ENCODE assay signal across 12 cellular contexts in the genomic region with DNA sequence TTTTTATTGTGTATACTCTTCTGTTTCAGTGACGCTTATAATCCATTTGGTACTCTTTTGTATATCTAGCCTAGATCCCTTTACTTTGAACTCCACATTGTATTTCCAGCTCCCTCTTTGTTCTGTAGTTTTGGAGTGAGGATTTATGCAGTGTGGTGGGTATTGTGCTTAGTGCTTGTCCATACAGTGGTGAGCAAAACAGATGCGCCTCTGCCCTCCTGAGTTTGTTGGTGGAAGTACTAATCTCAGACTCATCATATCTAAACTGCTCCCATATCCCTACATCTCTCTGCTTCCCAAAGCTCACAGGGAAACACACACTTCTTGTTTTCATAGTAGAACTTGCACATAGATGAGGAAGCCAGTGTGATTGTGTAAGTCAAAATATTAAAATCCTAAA. TPM values are rescaled to one million over a fixed set of nuclear protein-coding genes. Genes with fewer than 3 reads are reported as not detected.
A peak's percentile ranks its signal among the peaks of the same experiment; 100 is the strongest.
DNase-seq lines count a peak whose midpoint lies in the region; ATAC-seq, FAIRE-seq and TF ChIP-seq lines count a peak whose summit lies in the region.
"Had no signal": no experiment of that assay in that cellular context is flagged by ENCODE, and none has a peak within 500 bp of the region (broad histone marks: within the 10 kb centered on the region; RNA-seq: fewer than 3 reads in every experiment).

No MANE protein-coding gene starts in this region.

- in situ Hi-C loops in HepG2 (cut with HindIII; ENCODE audit: extremely low pct_ligation_motif_present, low pct_unique_long_range_greater_than_20kb), result no loop called here

- intact Hi-C loops in HepG2 (cut with micrococcal nuclease; ENCODE audit: unreplicated experiment), result no loop called here
- intact Hi-C loops in right lobe of liver (cut with DNase I), result no loop called here

- H3K4me3 ChIP-seq in HepG2 (replicated peaks in 1 of 3; ENCODE audit: insufficient read depth in 1 of 3, low read depth in 2 of 3, low read length in 3 of 3), result no peak overlapping the region
- H3K4me3 ChIP-seq in right lobe of liver, result no peak overlapping the region
- H3K4me3 ChIP-seq in choroid plexus epithelial cell (ENCODE audit: low read depth, low read length), result no peak overlapping the region
- H3K4me3 ChIP-seq in neuronal stem cell (ENCODE audit: low read length in 2 of 2), result no peak overlapping the region

- CTCF ChIA-PET in HepG2 (lab: Yijun Ruan, JAX; ENCODE audit: low intra/inter-chr PET ratio, low total read pairs), result no interaction called here

- peaks cover 18% of the 10 kb centered on the region for H3K79me2 ChIP-seq in HepG2 (ENCODE audit: insufficient read depth, low read length)

- H3K36me3 ChIP-seq in HepG2 (replicated peaks in 1 of 2; ENCODE audit: control insufficient read depth in 1 of 2, insufficient read depth in 2 of 2, low read length in 2 of 2) (peaks cover 72 to 97% of the 10 kb centered on the region in 2 experiments), right lobe of liver (peaks cover 31 to 93% (median 49%) of the 10 kb centered on the region in 4 donors), neuronal stem cell (replicated peaks in 1 of 2; ENCODE audit: control insufficient read depth in 2 of 2, insufficient read depth in 2 of 2, low read length in 2 of 2) (peaks cover 33 to 98% of the 10 kb centered on the region in 2 donors)

- DNase-seq in HepG2 (ENCODE audit: low spot score) (no peak), right lobe of liver (no peak), RPMI7951 (ENCODE audit: low read depth) (peak; percentile 9), choroid plexus epithelial cell (ENCODE audit: low read depth) (no peak), neuronal stem cell (ENCODE audit: low spot score) (no peak)
- DNase-seq in activated effector memory CD4-positive, alpha-beta T cell treated with Interleukin-2 at 50 U/mL for 16 hours, result no peak
- DNase-seq: CD8-positive, alpha-beta T cell; COR-L47; GF-D8; HCEC 1CT had no signal

- POLR2A ChIA-PET in HepG2 (lab: Yijun Ruan, JAX), result interaction anchor here (2.0 kb wide), 1 partner anchor 12 kb away, joined by 8 read pairs; a partner anchor contains a TSS

- H3K14ac ChIP-seq in neuronal stem cell (ENCODE audit: low read length), result no peak overlapping the region

- ATAC-seq in HepG2 (peak; percentile 62), right lobe of liver (no peak), HG03342 (IDR thresholded peaks at IDR 0.05; ENCODE audit: unreplicated experiment) (no peak)
- ATAC-seq: CD8-positive, alpha-beta T cell had no signal

- no peak overlapping the region for H2BK5ac ChIP-seq in neuronal stem cell (ENCODE audit: low read length)

- no peak overlapping the region for H3K27ac ChIP-seq in HepG2 (ENCODE audit: extremely low read length, insufficient read depth, low read length)
- no peak overlapping the region for H3K27ac ChIP-seq in right lobe of liver
- no peak overlapping the region for H3K27ac ChIP-seq in neuronal stem cell (replicated peaks; ENCODE audit: low read length)
- H3K27ac ChIP-seq: HL-60 had no signal

- no peak overlapping the region for H4K91ac ChIP-seq in neuronal stem cell (ENCODE audit: low read depth, low read length, poor library complexity)

- WGBS in HepG2 (ENCODE audit: low lambda C conversion rate), result 96% methylated on average over 2 of the region's 2 CpGs
- WGBS in right lobe of liver (ENCODE audit: insufficient coverage, low coverage, low lambda C conversion rate, missing lambda C conversion rate), result 100% methylated on average over 2 of the region's 2 CpGs
- no CpG with 5 or more reads among the region's 2 CpGs for WGBS in neuronal stem cell (ENCODE audit: extremely low coverage in 2 of 2, insufficient read length in 2 of 2, insufficient replicate concordance in 1 of 2), 2 donors

- no peak overlapping the region for H4K8ac ChIP-seq in neuronal stem cell (ENCODE audit: low read depth, low read length)

- no peak for FAIRE-seq in HepG2 (lab: Jason Lieb, UNC)

- BruUV-seq in HepG2 (replicated peaks; lab: Mats Ljungman, UMichigan), result no TSS peak

- no peak overlapping the region for H2BK15ac ChIP-seq in neuronal stem cell (ENCODE audit: low read length)

- H3K4me2 ChIP-seq in HepG2 (ENCODE audit: low read depth, low read length), result no peak overlapping the region
- H3K4me2 ChIP-seq in neuronal stem cell (ENCODE audit: insufficient read depth, low read length, poor library complexity, severe bottlenecking), result no peak overlapping the region

- H3K9me3 ChIP-seq in HepG2 (ENCODE audit: low read length), result no peaks in the 10 kb centered on the region
- H3K9me3 ChIP-seq in right lobe of liver, result no peaks in the 10 kb centered on the region
- no peaks in the 10 kb centered on the region for H3K9me3 ChIP-seq in neuronal stem cell (replicated peaks in 1 of 2; ENCODE audit: control insufficient read depth in 2 of 2, insufficient read depth in 1 of 2, low read depth in 1 of 2, low read length in 2 of 2)

- H2BK12ac ChIP-seq in neuronal stem cell (ENCODE audit: low read length), result no peak overlapping the region

- TF ChIP-seq RAD21 in HepG2 (CRISPR knock-in tag; IDR thresholded peaks at IDR 0.05), result no peak

- H3K4ac ChIP-seq in neuronal stem cell (ENCODE audit: low read length), result no peak overlapping the region

- TF ChIP-seq POLR2A in HepG2 (IDR thresholded peaks at IDR 0.05; ENCODE audit: insufficient read depth in 1 of 2, low read depth in 2 of 2, low read length in 2 of 2) (no peak), right lobe of liver (IDR thresholded peaks at IDR 0.05) (no peak)

- no peaks in the 10 kb centered on the region for H3K27me3 ChIP-seq in HepG2 (ENCODE audit: control insufficient read depth in 1 of 2, insufficient read depth in 2 of 2, low read length in 2 of 2)
- no peaks in the 10 kb centered on the region for H3K27me3 ChIP-seq in right lobe of liver
- no peaks in the 10 kb centered on the region for H3K27me3 ChIP-seq in neuronal stem cell (ENCODE audit: control insufficient read depth in 3 of 3, insufficient read depth in 3 of 3, low read depth in 1 of 3, low read length in 3 of 3)

- H3K4me1 ChIP-seq in HepG2 (ENCODE audit: insufficient read depth, low read length), result peaks cover 15% of the 10 kb centered on the region
- no peaks in the 10 kb centered on the region for H3K4me1 ChIP-seq in right lobe of liver
- H3K4me1 ChIP-seq in neuronal stem cell (ENCODE audit: control insufficient read depth in 2 of 2, insufficient read depth in 1 of 2, low read depth in 1 of 2, low read length in 2 of 2), result peaks cover 0 to 7% of the 10 kb centered on the region in 2 donors

- H3K18ac ChIP-seq in neuronal stem cell (ENCODE audit: low read length), result no peak overlapping the region

- peak; percentile 13; the same call in 1 of the 2 replicates for TF ChIP-seq CTCF in HepG2 (CRISPR knock-in tag; IDR thresholded peaks at IDR 0.05)
- no peak for TF ChIP-seq CTCF in right lobe of liver (IDR thresholded peaks at IDR 0.05)
- peak; percentile 3 for TF ChIP-seq CTCF in choroid plexus epithelial cell (conservative IDR thresholded peaks at IDR 0.05; ENCODE audit: low read depth, low read length)

- H2AFZ ChIP-seq in HepG2 (ENCODE audit: low read length) (no peak overlapping the region), neuronal stem cell (ENCODE audit: low read length) (no peak overlapping the region)

- H3K79me1 ChIP-seq in neuronal stem cell (ENCODE audit: low read depth, low read length), result no peaks in the 10 kb centered on the region

- TF ChIP-seq EP300 in HepG2 (IDR thresholded peaks at IDR 0.05; ENCODE audit: low read depth in 2 of 2, low read length in 2 of 2) (no peak), HepG2 (CRISPR knock-in tag; IDR thresholded peaks at IDR 0.05; ENCODE audit: borderline replicate concordance) (no peak)

- H3K9ac ChIP-seq in HepG2 (ENCODE audit: insufficient read depth, low read depth, low read length) (no peak overlapping the region), neuronal stem cell (ENCODE audit: low read depth, low read length, poor library complexity) (no peak overlapping the region)

- peaks cover 5% of the 10 kb centered on the region; the same call in 1 of the 2 replicates for H4K20me1 ChIP-seq in HepG2 (ENCODE audit: insufficient read depth, low read length)

- no peak overlapping the region for H3K23ac ChIP-seq in neuronal stem cell (ENCODE audit: low read depth, low read length, poor library complexity)

- H2BK120ac ChIP-seq in neuronal stem cell (ENCODE audit: low read depth, low read length), result no peak overlapping the region

- H2AK5ac ChIP-seq in neuronal stem cell (ENCODE audit: low read depth, low read length), result no peak overlapping the region

RNA-seq across cellular contexts. Expression of a gene that starts 12.1 kb away (rescaled TPM):
- total RNA-seq in HepG2 (2016; rRNA removed; fragmentation: Illumina TruSeq; extraction: Trizol) (309 and 342 TPM in 2 replicates), right lobe of liver (10 to 100 TPM; 47.6 to 68.2 (median 56.1) TPM)
- total RNA-seq in HepG2 (2016; cell fraction: cytosol; rRNA removed; fragmentation: Illumina TruSeq; extraction: Trizol; ENCODE audit: low read depth), result 71.6 and 79.2 TPM in 2 replicates
- total RNA-seq in HepG2 (2016; cell fraction: insoluble cytoplasmic fraction; rRNA removed; fragmentation: Illumina TruSeq; extraction: Trizol), result 310 TPM in 2 replicates
- 58.3 and 77.0 TPM in 2 replicates for total RNA-seq in HepG2 (2016; cell fraction: membrane; rRNA removed; fragmentation: Illumina TruSeq; extraction: Trizol)
- 445 and 480 TPM in 2 replicates for total RNA-seq in HepG2 (2016; cell fraction: nucleus; rRNA removed; fragmentation: Illumina TruSeq; extraction: Trizol)
- polyA plus RNA-seq in HepG2 (2011; rRNA removed), result 98.5 and 124 TPM in 2 replicates
- 24.5 and 34.9 TPM in 2 replicates for polyA plus RNA-seq in HepG2 (2011; cell fraction: cytosol; rRNA removed)
- polyA plus RNA-seq in HepG2 (2011; cell fraction: nucleus; rRNA removed), result 236 and 278 TPM in 2 replicates
- 66.3 and 99.3 TPM in 2 replicates for polyA plus RNA-seq in HepG2 (2012)
- polyA plus RNA-seq in HepG2 (2016; cell fraction: cytosol; fragmentation: Illumina TruSeq; extraction: Trizol; ENCODE audit: low read depth), result 8.5 and 10.5 TPM in 2 replicates
- polyA plus RNA-seq in HepG2 (2016; cell fraction: insoluble cytoplasmic fraction; fragmentation: Illumina TruSeq; extraction: Trizol; ENCODE audit: low read depth), result 166 and 170 TPM in 2 replicates
- polyA plus RNA-seq in HepG2 (2016; cell fraction: membrane; fragmentation: Illumina TruSeq; extraction: Trizol; ENCODE audit: low read depth), result 10.8 and 14.6 TPM in 2 replicates
- 350 and 370 TPM in 2 replicates for polyA plus RNA-seq in HepG2 (2016; cell fraction: nucleus; fragmentation: Illumina TruSeq; extraction: Trizol; ENCODE audit: insufficient read depth, low read depth)
- 87.7 and 177 TPM in 2 replicates for polyA minus RNA-seq in HepG2 (2011; rRNA and poly(A)+ RNA removed; ENCODE audit: low replicate concordance)
- polyA minus RNA-seq in HepG2 (2011; cell fraction: cytosol; rRNA and poly(A)+ RNA removed), result 91.6 and 159 TPM in 2 replicates
- 941 and 2,119 TPM in 2 replicates for polyA minus RNA-seq in HepG2 (2011; cell fraction: nucleus; rRNA and poly(A)+ RNA removed)
- total RNA-seq in RPMI7951 (2014; rRNA removed; shearing (Covaris generic)), result 78.5 and 92.3 TPM in 2 replicates
- polyA plus RNA-seq in neuronal stem cell (2013, experiment 1 of 2), result 79.1 TPM
- 78.1 TPM for polyA plus RNA-seq in neuronal stem cell (2013, experiment 2 of 2)

RNA-seq across cellular contexts. Expression of a gene that starts 12.4 kb away (rescaled TPM):
- 39.9 and 61.1 TPM in 2 replicates for total RNA-seq in HepG2 (2016; rRNA removed; fragmentation: Illumina TruSeq; extraction: Trizol)
- 4.1 and 4.4 TPM in 2 replicates for total RNA-seq in HepG2 (2016; cell fraction: cytosol; rRNA removed; fragmentation: Illumina TruSeq; extraction: Trizol; ENCODE audit: low read depth)
- 41.0 and 46.9 TPM in 2 replicates for total RNA-seq in HepG2 (2016; cell fraction: insoluble cytoplasmic fraction; rRNA removed; fragmentation: Illumina TruSeq; extraction: Trizol)
- total RNA-seq in HepG2 (2016; cell fraction: membrane; rRNA removed; fragmentation: Illumina TruSeq; extraction: Trizol), result 11.5 and 14.0 TPM in 2 replicates
- total RNA-seq in HepG2 (2016; cell fraction: nucleus; rRNA removed; fragmentation: Illumina TruSeq; extraction: Trizol), result 44.7 and 47.5 TPM in 2 replicates
- 6.5 and 7.2 TPM in 2 replicates for polyA plus RNA-seq in HepG2 (2011; rRNA removed)
- polyA plus RNA-seq in HepG2 (2011; cell fraction: cytosol; rRNA removed), result 4.2 and 4.6 TPM in 2 replicates
- 13.7 and 16.1 TPM in 2 replicates for polyA plus RNA-seq in HepG2 (2011; cell fraction: nucleus; rRNA removed)
- polyA plus RNA-seq in HepG2 (2012), result 13.5 and 22.6 TPM in 2 replicates
- polyA plus RNA-seq in HepG2 (2016; cell fraction: cytosol; fragmentation: Illumina TruSeq; extraction: Trizol; ENCODE audit: low read depth), result 1.0 TPM in 2 replicates
- polyA plus RNA-seq in HepG2 (2016; cell fraction: insoluble cytoplasmic fraction; fragmentation: Illumina TruSeq; extraction: Trizol; ENCODE audit: low read depth), result 14.6 and 20.3 TPM in 2 replicates
- 2.5 and 3.0 TPM in 2 replicates for polyA plus RNA-seq in HepG2 (2016; cell fraction: membrane; fragmentation: Illumina TruSeq; extraction: Trizol; ENCODE audit: low read depth)
- 26.2 and 30.4 TPM in 2 replicates for polyA plus RNA-seq in HepG2 (2016; cell fraction: nucleus; fragmentation: Illumina TruSeq; extraction: Trizol; ENCODE audit: insufficient read depth, low read depth)
- 21.9 and 31.1 TPM in 2 replicates for polyA minus RNA-seq in HepG2 (2011; rRNA and poly(A)+ RNA removed; ENCODE audit: low replicate concordance)
- polyA minus RNA-seq in HepG2 (2011; cell fraction: cytosol; rRNA and poly(A)+ RNA removed), result 18.7 and 22.5 TPM in 2 replicates
- 50.6 and 72.4 TPM in 2 replicates for polyA minus RNA-seq in HepG2 (2011; cell fraction: nucleus; rRNA and poly(A)+ RNA removed)
- total RNA-seq in right lobe of liver, result 10 to 100 TPM; 12.5 to 19.7 (median 14.4) TPM
- 13.0 and 17.2 TPM in 2 replicates for total RNA-seq in RPMI7951 (2014; rRNA removed; shearing (Covaris generic))
- 4.9 TPM for polyA plus RNA-seq in neuronal stem cell (2013, experiment 1 of 2)
- polyA plus RNA-seq in neuronal stem cell (2013, experiment 2 of 2), result 5.2 TPM

Comparison
In these comparisons a context has a peak if more than half of its experiments do, and no peak if none do; other contexts are left out.
1. CTCF ChIP-seq: peak in HepG2 (single experiment) and choroid plexus epithelial cell (single experiment); none in right lobe of liver (0 of 4).